ENCODE assay signal across 9 cellular contexts in genomic region chr22:31211504-31211861, GRCh38. TPM values are rescaled to one million over a fixed set of nuclear protein-coding genes. Genes with fewer than 3 reads are reported as not detected.
A peak's percentile ranks its signal among the peaks of the same experiment; 100 is the strongest.
DNase-seq lines count a peak whose midpoint lies in the region; ATAC-seq, FAIRE-seq and TF ChIP-seq lines count a peak whose summit lies in the region.
"Had no signal": no experiment of that assay in that cellular context is flagged by ENCODE, and none has a peak within 500 bp of the region (broad histone marks: within the 10 kb centered on the region; RNA-seq: fewer than 3 reads in every experiment).

No MANE protein-coding gene starts in this region.

- CTCF ChIA-PET in GM12878 (lab: Yijun Ruan, JAX): interaction anchor here (0.5 to 7.2 kb wide), 24 partner anchors 10 to 289 kb away, joined by 3 to 244 read pairs (median 4); partner anchors contain the start of genes PIK3IP1 and SELENOM

- RAD21 ChIA-PET in GM12878 (lab: Charles Lee; ENCODE audit: unreplicated experiment): interaction anchor here (0.7 to 6.2 kb wide), 14 partner anchors 13 to 124 kb away, joined by 3 to 100 read pairs (median 5); partner anchors contain the start of gene PIK3IP1

- in situ Hi-C loops in GM12878 (cut with MboI): no loop called here

- ATAC-seq in heart left ventricle (no peak), left ventricle myocardium superior (no peak), GM12878 (no peak)

- peak overlapping the region; percentile 69 for H3K9ac ChIP-seq in GM12878 (ENCODE audit: control insufficient read depth, insufficient read depth, low read length)

- TF ChIP-seq POLR2A in heart left ventricle (IDR thresholded peaks at IDR 0.05) (no peak), GM12878 (IDR thresholded peaks at IDR 0.05; ENCODE audit: low read depth, low read length) (no peak), uterus (IDR thresholded peaks at IDR 0.05) (no peak)

- peaks cover 0 to 61% (median 45%) of the 10 kb centered on the region in 12 donors for H3K4me1 ChIP-seq in heart left ventricle
- peaks cover 4% of the 10 kb centered on the region for H3K4me1 ChIP-seq in GM12878 (ENCODE audit: control insufficient read depth, insufficient read depth, low read length)
- H3K4me1 ChIP-seq in mononuclear cell (ENCODE audit: insufficient read depth, low read length): peaks cover 54% of the 10 kb centered on the region
- peaks cover 0 to 11% of the 10 kb centered on the region in 2 donors for H3K4me1 ChIP-seq in uterus

- POLR2A ChIA-PET in GM12878 (lab: Charles Lee): interaction anchor here (0.5 to 3.1 kb wide), 7 partner anchors 11 to 243 kb away, joined by 3 to 21 read pairs (median 8); partner anchors contain the start of genes MORC2, PIK3IP1 and TUG1

- no peak for FAIRE-seq in GM12878 (lab: Jason Lieb, UNC)
- FAIRE-seq: TTC549 had no signal

- H3K27ac ChIP-seq in heart left ventricle (peak overlapping the region; percentile 29 to 92 (median 86)), GM12878 (ENCODE audit: control insufficient read depth, insufficient read depth) (peak overlapping the region; percentile 53; the same call in 1 of the 2 replicates), uterus (peak overlapping the region; percentile 75 to 79)

- H3K9me3 ChIP-seq in heart left ventricle: no peaks in the 10 kb centered on the region
- no peaks in the 10 kb centered on the region for H3K9me3 ChIP-seq in GM12878 (replicated peaks; ENCODE audit: control insufficient read depth, insufficient read depth, low read length)
- no peaks in the 10 kb centered on the region for H3K9me3 ChIP-seq in mononuclear cell (ENCODE audit: low read depth, low read length)
- no peaks in the 10 kb centered on the region for H3K9me3 ChIP-seq in uterus

- intact Hi-C loops in heart left ventricle (cut with DNase I): loop anchor here in 7 of 10 donors (5.0 to 10.0 kb wide), 5 partner anchors 41 to 81 kb away; partner anchors contain the start of genes PIK3IP1 (in 2 of the 7) and RNF185 (in 2 of the 7)
- intact Hi-C loops in left ventricle myocardium superior (cut with micrococcal nuclease): loop anchor here (10.0 kb wide), 1 partner anchor 63 kb away; no protein-coding TSS in a partner anchor
- intact Hi-C loops in GM12878 (cut with micrococcal nuclease; ENCODE audit: unreplicated experiment): no loop called here
- intact Hi-C loops in uterus (cut with DNase I; ENCODE audit: low total_unique reads): no loop called here

- H3K4me3 ChIP-seq in heart left ventricle: peak overlapping the region in 11 of 12 donors; percentile 68 to 97 (median 84)
- H3K4me3 ChIP-seq in GM12878: peak overlapping the region; percentile 38; the same call in 1 of the 2 replicates
- H3K4me3 ChIP-seq in mononuclear cell (ENCODE audit: low read length): peak overlapping the region; percentile 92
- peak overlapping the region in 1 of 2 donors; percentile 71 for H3K4me3 ChIP-seq in uterus

- no peak for TF ChIP-seq RAD21 in GM12878 (IDR thresholded peaks at IDR 0.05; ENCODE audit: insufficient read depth, low read depth, low read length)

- SMC1A ChIA-PET in GM12878 (lab: Charles Lee; ENCODE audit: uncharacterized antibody, unreplicated experiment): interaction anchor here (0.7 to 13.8 kb wide), 18 partner anchors 10 to 739 kb away, joined by 3 to 260 read pairs (median 4); partner anchors contain the start of genes PIK3IP1 and SELENOM

- 66 to 75% (median 68%) methylated on average over 7 of the region's 7 CpGs for WGBS in heart left ventricle, 4 donors
- 54% methylated on average over 7 of the region's 7 CpGs for WGBS in GM12878 (ENCODE audit: insufficient coverage, insufficient replicate concordance, low lambda C conversion rate, missing lambda C conversion rate)

- no peak for TF ChIP-seq EP300 in GM12878 (IDR thresholded peaks at IDR 0.05; ENCODE audit: borderline replicate concordance in 1 of 2, control insufficient read depth in 1 of 2, low read depth in 2 of 2, low read length in 2 of 2)

- H3K36me3 ChIP-seq in heart left ventricle (peaks cover 0 to 20% (median 0%) of the 10 kb centered on the region in 9 donors), GM12878 (ENCODE audit: control insufficient read depth in 2 of 2, insufficient read depth in 2 of 2, low read length in 1 of 2) (no peaks in the 10 kb centered on the region; a peak in 1 of 4 replicates), uterus (no peaks in the 10 kb centered on the region)

- peak overlapping the region; percentile 99 for H2AFZ ChIP-seq in GM12878 (ENCODE audit: control insufficient read depth, low read depth, low read length)

- H3K4me2 ChIP-seq in GM12878 (ENCODE audit: control insufficient read depth, insufficient read depth): peak overlapping the region; percentile 91

- BruUV-seq in GM12878 (replicated peaks; lab: Mats Ljungman, UMichigan): no TSS peak

- H3K79me2 ChIP-seq in GM12878 (ENCODE audit: control insufficient read depth, insufficient read depth, low read length): peaks cover 38% of the 10 kb centered on the region

- H3K27me3 ChIP-seq in heart left ventricle: no peaks in the 10 kb centered on the region
- H3K27me3 ChIP-seq in GM12878 (replicated peaks in 1 of 2; ENCODE audit: control insufficient read depth in 2 of 2, insufficient read depth in 2 of 2, low read length in 1 of 2): no peaks in the 10 kb centered on the region
- H3K27me3 ChIP-seq in mononuclear cell (ENCODE audit: insufficient read depth, low read length): no peaks in the 10 kb centered on the region
- H3K27me3 ChIP-seq in uterus: no peaks in the 10 kb centered on the region

- no peaks in the 10 kb centered on the region for H4K20me1 ChIP-seq in GM12878 (ENCODE audit: control insufficient read depth, insufficient read depth)

- no peak for DNase-seq in heart left ventricle
- no peak for DNase-seq in left ventricle myocardium superior
- DNase-seq in GM12878 (ENCODE audit: low read depth, low spot score): no peak
- peak in 1 of 2 donors; percentile 31 for DNase-seq in uterus
- no peak for DNase-seq in NCI-H2196 treated with DMSO at 0.1 percent for 48 hours (lab: John Stamatoyannopoulos, UW; ENCODE audit: unreplicated experiment)
- DNase-seq in HuH-7 (ENCODE audit: low spot score): no peak
- DNase-seq in NCI-H187 (lab: John Stamatoyannopoulos, UW): no peak

- no peak for TF ChIP-seq CTCF in heart left ventricle (IDR thresholded peaks at IDR 0.05)
- no peak for TF ChIP-seq CTCF in GM12878 (IDR thresholded peaks at IDR 0.05 in 2 of 3, conservative IDR thresholded peaks at IDR 0.05 in 1 of 3; ENCODE audit: control insufficient read depth in 2 of 3, extremely low read depth in 1 of 3, insufficient read depth in 1 of 3, low read depth in 3 of 3, low read length in 3 of 3)
- no peak for TF ChIP-seq CTCF in uterus (IDR thresholded peaks at IDR 0.05)

RNA-seq across cellular contexts. Expression of gene LIMK2, which starts 0.6 kb away (rescaled TPM):
- total RNA-seq in heart left ventricle (10 to 100 TPM in 4 of 9 donors, 1 to 10 TPM in 5; 7.1 to 33.3 (median 9.4) TPM), left ventricle myocardium superior (8.6 TPM), GM12878 (2014; rRNA removed) (32.3 and 34.9 TPM in 2 replicates), GM12878 (2014; rRNA removed; fragmentation: Illumina TruSeq; extraction: Trizol) (21.1 and 23.7 TPM in 2 replicates), GM12878 (2021) (33.5 and 40.4 TPM in 2 replicates), mononuclear cell (19.7 TPM), uterus (10 to 100 TPM in 2 of 4 donors, 1 to 10 TPM in 2; 7.2 to 52.0 (median 22.1) TPM)
- polyA plus RNA-seq in heart left ventricle (10 to 100 TPM in 1 of 2 donors, 1 to 10 TPM in 1; 7.0 to 10.9 TPM), GM12878 (2011; rRNA removed) (8.1 and 12.1 TPM in 2 replicates), GM12878 (2014; fragmentation: Illumina TruSeq; extraction: Trizol) (20.6 and 29.8 TPM in 2 replicates), GM12878 (2014; fragmentation: Nextera tagmentation; extraction: Ambion mirVana) (1 to 10 TPM; 2.9 to 5.0 TPM), GM12878 (2014; rRNA removed) (23.3 and 24.2 TPM in 2 replicates), GM12878 (2016; fragmentation: Nextera tagmentation; extraction: Ambion mirVana) (10 to 100 TPM; 31.2 to 32.2 TPM)
- total RNA-seq in GM12878 (2013; cell fraction: nucleolus; rRNA removed): 97.5 and 99.4 TPM in 2 replicates
- 8.4 TPM for polyA plus RNA-seq in GM12878 (2011; ENCODE audit: low read depth)
- polyA plus RNA-seq in GM12878 (2011; cell fraction: cytosol; rRNA removed): 13.1 and 15.4 TPM in 2 replicates
- polyA plus RNA-seq in GM12878 (2011; cell fraction: nucleus; rRNA removed): 26.8 and 55.4 TPM in 2 replicates
- 13.0 and 13.5 TPM in 2 replicates for polyA plus RNA-seq in GM12878 (2012)
- polyA minus RNA-seq in GM12878 (2011; rRNA and poly(A)+ RNA removed): 17.8 and 24.2 TPM in 2 replicates
- 4.1 and 5.8 TPM in 2 replicates for polyA minus RNA-seq in GM12878 (2011; cell fraction: cytosol; rRNA and poly(A)+ RNA removed)
- polyA minus RNA-seq in GM12878 (2011; cell fraction: nucleus; rRNA and poly(A)+ RNA removed): 17.0 and 28.4 TPM in 2 replicates

RNA-seq across cellular contexts. Expression of gene RNF185, which starts 51.5 kb away (rescaled TPM):
- 10 to 100 TPM; 20.0 to 26.6 (median 23.1) TPM for total RNA-seq in heart left ventricle
- 10 to 100 TPM; 11.4 to 31.5 TPM for polyA plus RNA-seq in heart left ventricle
- total RNA-seq in left ventricle myocardium superior: 21.4 TPM
- total RNA-seq in GM12878 (2013; cell fraction: nucleolus; rRNA removed): 12.8 and 13.4 TPM in 2 replicates
- total RNA-seq in GM12878 (2014; rRNA removed): 15.6 and 18.7 TPM in 2 replicates
- 18.6 and 19.1 TPM in 2 replicates for total RNA-seq in GM12878 (2014; rRNA removed; fragmentation: Illumina TruSeq; extraction: Trizol)
- 22.1 and 22.9 TPM in 2 replicates for total RNA-seq in GM12878 (2021)
- 14.5 TPM for polyA plus RNA-seq in GM12878 (2011; ENCODE audit: low read depth)
- polyA plus RNA-seq in GM12878 (2011; rRNA removed): 32.6 and 34.7 TPM in 2 replicates
- polyA plus RNA-seq in GM12878 (2011; cell fraction: cytosol; rRNA removed): 30.9 and 31.9 TPM in 2 replicates
- polyA plus RNA-seq in GM12878 (2011; cell fraction: nucleus; rRNA removed): 17.2 and 19.3 TPM in 2 replicates
- 16.8 and 17.2 TPM in 2 replicates for polyA plus RNA-seq in GM12878 (2012)
- polyA plus RNA-seq in GM12878 (2014; fragmentation: Illumina TruSeq; extraction: Trizol): 29.0 and 31.2 TPM in 2 replicates
- 10 to 100 TPM in 1 of 2 experiments, 1 to 10 TPM in 1; 7.7 to 10.8 TPM for polyA plus RNA-seq in GM12878 (2014; fragmentation: Nextera tagmentation; extraction: Ambion mirVana)
- polyA plus RNA-seq in GM12878 (2014; rRNA removed): 20.2 and 23.1 TPM in 2 replicates
- 10 to 100 TPM; 26.8 to 28.9 TPM for polyA plus RNA-seq in GM12878 (2016; fragmentation: Nextera tagmentation; extraction: Ambion mirVana)
- polyA minus RNA-seq in GM12878 (2011; rRNA and poly(A)+ RNA removed): 17.8 and 22.2 TPM in 2 replicates
- polyA minus RNA-seq in GM12878 (2011; cell fraction: cytosol; rRNA and poly(A)+ RNA removed): 7.8 and 8.5 TPM in 2 replicates
- polyA minus RNA-seq in GM12878 (2011; cell fraction: nucleus; rRNA and poly(A)+ RNA removed): 3.4 and 4.6 TPM in 2 replicates
- 15.0 TPM for total RNA-seq in mononuclear cell
- 10 to 100 TPM; 10.8 to 39.5 (median 28.0) TPM for total RNA-seq in uterus

Comparison
In these comparisons a context has a peak if more than half of its experiments do, and no peak if none do; other contexts are left out.
1. intact Hi-C loops: an anchor here in heart left ventricle (5.0 to 10.0 kb wide) and left ventricle myocardium superior (10.0 kb wide); none called in GM12878 and uterus.